In genomic region chr7:98354052-98354451, GRCh38 we compare ENCODE assay signal across 1 cellular context.
TF ChIP-seq lines count a peak whose summit lies in the region.

No MANE protein-coding gene starts in this region.

TF ChIP-seq in WTC11, 78 proteins besides CTCF, POLR2A, EP300 and RAD21 (continued from another document):
- TF ChIP-seq SP1 (CRISPR knock-in tag; conservative IDR thresholded peaks at IDR 0.05) (no peak), ZNF281 (CRISPR knock-in tag; IDR thresholded peaks at IDR 0.05) (no peak), PRRX2 (CRISPR knock-in tag; IDR thresholded peaks at IDR 0.05) (no peak), FOXJ3 (CRISPR knock-in tag; IDR thresholded peaks at IDR 0.05; ENCODE audit: borderline replicate concordance) (no peak), RORB (CRISPR knock-in tag; IDR thresholded peaks at IDR 0.05) (no peak), AFF4 (CRISPR knock-in tag; IDR thresholded peaks at IDR 0.05; ENCODE audit: borderline replicate concordance) (no peak)
TF ChIP-seq in WTC11: peak in this region for 0.
